ENCODE assay signal across 16 cellular contexts in genomic region chr1:186903374-186904129, GRCh38.
"Had no signal": no experiment of that assay in that cellular context is flagged by ENCODE, and none has a peak within 500 bp of the region (broad histone marks: within the 10 kb centered on the region; RNA-seq: fewer than 3 reads in every experiment).

No MANE protein-coding gene starts in this region.

- ATAC-seq: activated CD4-positive, CD25-positive, alpha-beta regulatory T cell treated with anti-CD3 and anti-CD28 coated beads, Interleukin-2, amount 50 U/mL, for 24 hours; activated CD8-positive, alpha-beta memory T cell treated with anti-CD3 and anti-CD28 coated beads, Interleukin-2, amount 10 ng/mL, durations not matched to agents 7 days and 5 days; left colon; psoas muscle; stimulated activated memory B cell treated with anti-CD40 and anti-IgM and Interleukin-4, amounts not matched to agents 10 μg/mL and 1 μg/mL and 100 μg/mL, for 72 hours had no signal

- H3K36me3 Mint-ChIP-seq: activated CD8-positive, alpha-beta memory T cell treated with anti-CD3 and anti-CD28 coated beads, Interleukin-2, amount 10 ng/mL, durations not matched to agents 7 days and 5 days; activated naive CD8-positive, alpha-beta T cell; brain; stimulated activated memory B cell treated with anti-CD40 and anti-IgM and Interleukin-4, amounts not matched to agents 10 μg/mL and 1 μg/mL and 100 μg/mL, for 72 hours had no signal

- H3K4me3 Mint-ChIP-seq: activated CD8-positive, alpha-beta memory T cell treated with anti-CD3 and anti-CD28 coated beads, Interleukin-2, amount 10 ng/mL, durations not matched to agents 7 days and 5 days; activated naive CD8-positive, alpha-beta T cell; activated T-cell treated with anti-CD3 and anti-CD28 coated beads, Interleukin-2, amount 50 U/mL, for 24 hours; brain; nephron; stimulated activated memory B cell treated with anti-CD40 and anti-IgM and Interleukin-4, amounts not matched to agents 10 μg/mL and 1 μg/mL and 100 μg/mL, for 72 hours had no signal

- H3K4me1 ChIP-seq: esophagus muscularis mucosa, psoas muscle, right lobe of liver had no signal

- H3K27me3 Mint-ChIP-seq: activated CD8-positive, alpha-beta memory T cell treated with anti-CD3 and anti-CD28 coated beads, Interleukin-2, amount 10 ng/mL, durations not matched to agents 7 days and 5 days; activated naive CD8-positive, alpha-beta T cell; activated T-cell treated with anti-CD3 and anti-CD28 coated beads, Interleukin-2, amount 50 U/mL, for 24 hours; brain; stimulated activated memory B cell treated with anti-CD40 and anti-IgM and Interleukin-4, amounts not matched to agents 10 μg/mL and 1 μg/mL and 100 μg/mL, for 72 hours had no signal

- H3K9me3 ChIP-seq: esophagus muscularis mucosa, psoas muscle, right lobe of liver, tibial nerve had no signal

- DNase-seq: activated CD4-positive, alpha-beta T cell treated with anti-CD3 and anti-CD28 coated beads, Interleukin-2, amount 50 U/mL, for 48 hours; activated CD8-positive, alpha-beta memory T cell treated with anti-CD3 and anti-CD28 coated beads, Interleukin-2, amount 10 ng/mL, durations not matched to agents 7 days and 5 days; activated effector memory CD4-positive, alpha-beta T cell treated with anti-CD3 and anti-CD28 coated beads, Interleukin-2, amount 50 U/mL, for 16 hours; activated T-cell treated with anti-CD3 and anti-CD28 coated beads, Interleukin-2, amount 50 U/mL, for 24 hours; cerebellar nuclear complex; left colon; psoas muscle; right lobe of liver; stimulated activated CD4-positive, alpha-beta T cell treated with anti-CD3 and anti-CD28 coated beads, Interleukin-1b, Interleukin-23, amount 100 ng/mL, for 48 hours had no signal

- H3K36me3 ChIP-seq: esophagus muscularis mucosa, right lobe of liver, tibial nerve had no signal

- H3K27ac Mint-ChIP-seq: activated CD8-positive, alpha-beta memory T cell treated with anti-CD3 and anti-CD28 coated beads, Interleukin-2, amount 10 ng/mL, durations not matched to agents 7 days and 5 days; activated naive CD8-positive, alpha-beta T cell; activated T-cell treated with anti-CD3 and anti-CD28 coated beads, Interleukin-2, amount 50 U/mL, for 24 hours; brain; nephron; stimulated activated memory B cell treated with anti-CD40 and anti-IgM and Interleukin-4, amounts not matched to agents 10 μg/mL and 1 μg/mL and 100 μg/mL, for 72 hours had no signal

- H3K9me3 Mint-ChIP-seq: activated T-cell treated with anti-CD3 and anti-CD28 coated beads, Interleukin-2, amount 50 U/mL, for 24 hours; brain; nephron had no signal

- H3K27me3 ChIP-seq: esophagus muscularis mucosa, right lobe of liver, tibial nerve had no signal

- H3K4me1 Mint-ChIP-seq: activated CD8-positive, alpha-beta memory T cell treated with anti-CD3 and anti-CD28 coated beads, Interleukin-2, amount 10 ng/mL, durations not matched to agents 7 days and 5 days; brain; stimulated activated memory B cell treated with anti-CD40 and anti-IgM and Interleukin-4, amounts not matched to agents 10 μg/mL and 1 μg/mL and 100 μg/mL, for 72 hours had no signal

- H3K4me3 ChIP-seq: esophagus muscularis mucosa, psoas muscle, right lobe of liver, tibial nerve had no signal

- H3K27ac ChIP-seq: esophagus muscularis mucosa, psoas muscle, right lobe of liver, tibial nerve had no signal
